9 cellular contexts compared by ENCODE assay signal in the genomic region with DNA sequence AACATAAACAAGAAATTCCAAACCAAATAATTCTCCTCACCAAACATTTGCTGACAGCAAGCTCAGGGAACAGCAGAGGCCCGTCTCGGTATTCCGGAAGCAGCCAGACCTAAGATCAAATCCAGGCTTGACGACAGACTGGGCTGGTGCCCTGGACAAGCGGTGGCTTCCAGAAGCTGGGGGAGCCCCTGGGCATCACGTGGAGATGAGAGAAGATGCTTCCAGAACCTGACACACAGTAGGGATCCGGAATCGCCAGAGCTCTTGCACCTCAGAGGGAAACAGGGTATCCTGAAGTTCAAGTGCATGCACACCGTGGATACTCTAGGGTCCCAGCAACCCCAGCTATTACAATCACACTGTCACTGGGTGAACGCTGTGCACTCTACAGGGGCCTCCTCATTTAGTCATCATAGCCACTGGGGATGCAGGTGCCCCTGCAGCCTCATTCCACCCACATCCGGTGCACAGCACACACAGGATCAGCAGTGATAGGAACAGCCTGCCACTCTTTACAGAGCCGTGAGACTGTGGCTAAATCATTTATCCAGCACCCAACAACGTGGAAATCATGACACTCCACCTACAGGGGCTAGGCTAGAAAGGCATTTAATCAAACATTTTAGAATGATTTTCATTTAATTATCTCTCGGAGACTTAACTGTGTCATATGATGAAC.
A peak's percentile ranks its signal among the peaks of the same experiment; 100 is the strongest.
DNase-seq lines count a peak whose midpoint lies in the region; ATAC-seq, FAIRE-seq and TF ChIP-seq lines count a peak whose summit lies in the region.
"Had no signal": no experiment of that assay in that cellular context is flagged by ENCODE, and none has a peak within 500 bp of the region (broad histone marks: within the 10 kb centered on the region; RNA-seq: fewer than 3 reads in every experiment).

No MANE protein-coding gene starts in this region.

- no peak overlapping the region for H3K4me3 ChIP-seq in Panc1 (ENCODE audit: low read depth in 2 of 2, low read length in 2 of 2)
- H3K4me3 ChIP-seq in muscle layer of duodenum (ENCODE audit: low read depth in 1 of 2, low read length in 2 of 2): peak overlapping the region; percentile 37
- peak overlapping the region in 2 of 4 donors; percentile 5 to 22 for H3K4me3 ChIP-seq in stomach

- CTCF ChIA-PET in Panc1 (lab: Charles Lee): no interaction called here

- no peaks in the 10 kb centered on the region for H3K9me3 ChIP-seq in Panc1 (ENCODE audit: control insufficient read depth, insufficient read depth, low read depth, low read length)
- H3K9me3 ChIP-seq in muscle layer of duodenum (ENCODE audit: control insufficient read depth in 1 of 2, low read length in 2 of 2): no peaks in the 10 kb centered on the region
- H3K9me3 ChIP-seq in stomach: no peaks in the 10 kb centered on the region

- TF ChIP-seq CTCF in Panc1 (IDR thresholded peaks at IDR 0.05) (no peak), stomach (IDR thresholded peaks at IDR 0.05) (no peak)

- no peak for TF ChIP-seq POLR2A in stomach (IDR thresholded peaks at IDR 0.05)

- H3K27me3 ChIP-seq in Panc1 (ENCODE audit: control insufficient read depth, insufficient read depth, low read length) (no peaks in the 10 kb centered on the region), muscle layer of duodenum (ENCODE audit: low read depth, low read length) (no peaks in the 10 kb centered on the region), stomach (no peaks in the 10 kb centered on the region)

- no TSS peak for BruUV-seq in Panc1 (replicated peaks; lab: Mats Ljungman, UMichigan)

- no peak for TF ChIP-seq EP300 in stomach (IDR thresholded peaks at IDR 0.05)

- no peak for FAIRE-seq in GM19239 (lab: Jason Lieb, UNC)

- in situ Hi-C loops in Panc1 (cut with HindIII; ENCODE audit: low pct_unique_long_range_greater_than_20kb, low sequenced_read_pairs): no loop called here

- H3K36me3 ChIP-seq in Panc1 (ENCODE audit: control insufficient read depth, insufficient read depth, low read length) (no peaks in the 10 kb centered on the region), muscle layer of duodenum (ENCODE audit: control insufficient read depth in 1 of 2, insufficient read depth in 2 of 2, low read length in 2 of 2) (no peaks in the 10 kb centered on the region), stomach (no peaks in the 10 kb centered on the region)

- DNase-seq in Panc1 (ENCODE audit: low read depth, low spot score) (no peak), activated T-helper 1 cell treated with Interleukin-2 at 50 U/mL for 16 hours (ENCODE audit: low read depth) (peak; percentile 64), stomach (no peak), NCI-H1694 treated with DMSO at 0.1 percent for 48 hours (lab: John Stamatoyannopoulos, UW) (no peak), NCI-H1105 treated with DMSO at 0.1 percent for 48 hours (lab: John Stamatoyannopoulos, UW) (no peak), GM19239 (ENCODE audit: insufficient read length, low spot score) (no peak)
- DNase-seq: amniotic stem cell had no signal

- 60 to 72% (median 67%) methylated on average over 11 to 14 of the region's 14 CpGs for WGBS in stomach, 5 donors

- H3K4me1 ChIP-seq in Panc1 (ENCODE audit: control insufficient read depth, insufficient read depth, low read length) (peaks cover 10% of the 10 kb centered on the region; the same call in 1 of the 2 replicates), muscle layer of duodenum (ENCODE audit: control insufficient read depth in 1 of 2, insufficient read depth in 2 of 2, low read length in 2 of 2) (peaks cover 30 to 76% of the 10 kb centered on the region in 2 donors), stomach (peaks cover 77 to 98% (median 90%) of the 10 kb centered on the region in 4 donors)

- intact Hi-C loops in Panc1 (cut with micrococcal nuclease; ENCODE audit: unreplicated experiment): no loop called here
- intact Hi-C loops in stomach (cut with DNase I; ENCODE audit: low total_unique reads): no loop called here

- POLR2A ChIA-PET in Panc1 (lab: Charles Lee): no interaction called here

- ATAC-seq in Panc1: no peak
- ATAC-seq in GM21528 (IDR thresholded peaks at IDR 0.05; ENCODE audit: low FRiP score, unreplicated experiment): no peak

- H3K27ac ChIP-seq in Panc1 (ENCODE audit: low read length): 0 out of 2 replicates have a peak overlapping the region, but pooled peaks have one; percentile 29
- H3K27ac ChIP-seq in muscle layer of duodenum (ENCODE audit: low read length): peak overlapping the region; percentile 52
- peak overlapping the region; percentile 16 to 86 (median 68) for H3K27ac ChIP-seq in stomach

Comparison
In these comparisons a context has a peak if more than half of its experiments do, and no peak if none do; other contexts are left out.
1. H3K4me3 ChIP-seq: peak in muscle layer of duodenum (2 of 2); none in Panc1 (0 of 2).
2. Peak in every context shown above with its lines, with median percentiles within 50 percentile points of each other: H3K27ac ChIP-seq.